Comparison of ENCODE assay signal across 21 cellular contexts in genomic region chr12:71455028-71455737, GRCh38. TPM values are rescaled to one million over a fixed set of nuclear protein-coding genes. Genes with fewer than 3 reads are reported as not detected.
DNase-seq lines count a peak whose midpoint lies in the region; ATAC-seq lines count a peak whose summit lies in the region.
"Had no signal": no experiment of that assay in that cellular context is flagged by ENCODE, and none has a peak within 500 bp of the region (broad histone marks: within the 10 kb centered on the region; RNA-seq: fewer than 3 reads in every experiment).

No MANE protein-coding gene starts in this region.

- no peak for ATAC-seq in activated naive CD4-positive, alpha-beta T cell treated with anti-CD3 and anti-CD28 coated beads, Interleukin-2, amount 50 U/mL, for 72 hours
- ATAC-seq in HG02610 (IDR thresholded peaks at IDR 0.05; ENCODE audit: unreplicated experiment), result no peak
- ATAC-seq: activated naive CD8-positive, alpha-beta T cell treated with anti-CD3 and anti-CD28 coated beads, Interleukin-2, amount 50 U/mL, for 24 hours; activated T-helper 17 cell treated with anti-CD3 and anti-CD28 coated beads, Interleukin-2, amount 50 U/mL, for 72 hours had no signal

- DNase-seq in COR-L47 (lab: John Stamatoyannopoulos, UW) (peak; percentile 94), NCI-H1417 treated with DMSO at 0.1 percent for 48 hours (lab: John Stamatoyannopoulos, UW) (peak; percentile 98), NCI-H748 (lab: John Stamatoyannopoulos, UW; ENCODE audit: unreplicated experiment) (peak; percentile 99), left kidney (ENCODE audit: low read depth, low spot score) (peak; percentile 63), NCI-H2227 treated with DMSO at 0.1 percent for 48 hours (lab: John Stamatoyannopoulos, UW) (no peak)
- no peak for DNase-seq in activated naive CD4-positive, alpha-beta T cell treated with anti-CD3 and anti-CD28 coated beads, Interleukin-2, amount 50 U/mL, for 72 hours (ENCODE audit: low spot score in 2 of 2)
- DNase-seq in activated CD4-positive, alpha-beta T cell treated with anti-CD3 and anti-CD28 coated beads, Interleukin-2, amount 50 U/mL, for 4 hours, result no peak
- DNase-seq: activated naive CD8-positive, alpha-beta T cell treated with anti-CD3 and anti-CD28 coated beads, Interleukin-2, amount 50 U/mL, for 24 hours; dermis blood vessel endothelial cell; DMS 273 treated with DMSO at 0.1 percent for 48 hours; foreskin melanocyte; GM23248; kidney glomerular epithelial cell; MM.1S; OCI-M1; SJCRH30 had no signal

- no peaks in the 10 kb centered on the region for H3K36me3 Mint-ChIP-seq in activated naive CD4-positive, alpha-beta T cell treated with anti-CD3 and anti-CD28 coated beads, Interleukin-2, amount 50 U/mL, for 72 hours
- H3K36me3 Mint-ChIP-seq: IgD-negative memory B cell had no signal

- H3K27ac Mint-ChIP-seq in activated naive CD4-positive, alpha-beta T cell treated with anti-CD3 and anti-CD28 coated beads, Interleukin-2, amount 50 U/mL, for 72 hours, result no peak overlapping the region
- H3K27ac Mint-ChIP-seq: activated naive CD8-positive, alpha-beta T cell treated with anti-CD3 and anti-CD28 coated beads, Interleukin-2, amount 50 U/mL, for 24 hours; activated T-helper 17 cell treated with anti-CD3 and anti-CD28 coated beads, Interleukin-2, amount 50 U/mL, for 72 hours had no signal

- H3K9me3 Mint-ChIP-seq in activated naive CD4-positive, alpha-beta T cell treated with anti-CD3 and anti-CD28 coated beads, Interleukin-2, amount 50 U/mL, for 72 hours, result peaks cover 0 to 7% of the 10 kb centered on the region in 2 donors
- H3K9me3 Mint-ChIP-seq: activated naive CD8-positive, alpha-beta T cell treated with anti-CD3 and anti-CD28 coated beads, Interleukin-2, amount 50 U/mL, for 24 hours had no signal

RNA-seq across cellular contexts. Expression of gene LGR5, which starts 15.6 kb away (rescaled TPM):
- total RNA-seq in activated naive CD4-positive, alpha-beta T cell treated with anti-CD3 and anti-CD28 coated beads, Interleukin-2, amount 50 U/mL, for 72 hours, result not detected
- total RNA-seq: activated T-helper 17 cell treated with anti-CD3 and anti-CD28 coated beads, Interleukin-2, amount 50 U/mL, for 72 hours; dermis blood vessel endothelial cell; epithelial cell of proximal tubule; GM23248; NCI-H460 had no signal

Comparison
In these comparisons a context has a peak if more than half of its experiments do, and no peak if none do; other contexts are left out.
1. DNase-seq: peak in COR-L47 (single experiment), NCI-H1417 treated with DMSO at 0.1 percent for 48 hours (single experiment), NCI-H748 (single experiment) and left kidney (single experiment); none in activated naive CD4-positive, alpha-beta T cell treated with anti-CD3 and anti-CD28 coated beads, Interleukin-2, amount 50 U/mL, for 72 hours (0 of 2), activated CD4-positive, alpha-beta T cell treated with anti-CD3 and anti-CD28 coated beads, Interleukin-2, amount 50 U/mL, for 4 hours (0 of 2) and NCI-H2227 treated with DMSO at 0.1 percent for 48 hours (single experiment).